25 cellular contexts compared by ENCODE assay signal in genomic region chrX:45300638-45301037, GRCh38.
"Had no signal": no experiment of that assay in that cellular context is flagged by ENCODE, and none has a peak within 500 bp of the region (broad histone marks: within the 10 kb centered on the region; RNA-seq: fewer than 3 reads in every experiment).

No MANE protein-coding gene starts in this region.

- H3K36me3 Mint-ChIP-seq: immature natural killer cell; naive B cell; stimulated activated naive B cell treated with anti-CD40 and anti-IgM and Interleukin-4, amounts not matched to agents 10 μg/mL and 1 μg/mL and 100 μg/mL, for 72 hours had no signal

- H3K4me3 Mint-ChIP-seq: immature natural killer cell; naive B cell; nephron progenitor cell; stimulated activated naive B cell treated with anti-CD40 and anti-IgM and Interleukin-4, amounts not matched to agents 10 μg/mL and 1 μg/mL and 100 μg/mL, for 72 hours; stimulated activated naive CD8-positive, alpha-beta T cell treated with anti-CD3 and anti-CD28 coated beads, Interleukin-15, amount 100 ng/mL, for 72 hours had no signal

- DNase-seq: dermis blood vessel endothelial cell; erythroblast; foreskin keratinocyte; immature natural killer cell; kidney; left cardiac atrium; left ventricle myocardium inferior; mesenchymal stem cell; naive B cell; nephron progenitor cell; psoas muscle; retina; right lobe of liver; spleen; stimulated activated CD4-positive, alpha-beta T cell treated with anti-CD3 and anti-CD28 coated beads, Interleukin-15, amount 100 ng/mL, for 24 hours; stimulated activated CD4-positive, alpha-beta T cell treated with anti-CD3 and anti-CD28 coated beads, Interleukin-1b, Interleukin-23, amount 100 ng/mL, for 48 hours; stimulated activated CD4-positive, alpha-beta T cell treated with anti-CD3 and anti-CD28 coated beads, Interleukin-4, amount 100 ng/mL, for 24 hours; stimulated activated naive B cell treated with anti-CD40 and anti-IgM and Interleukin-4, amounts not matched to agents 10 μg/mL and 1 μg/mL and 100 μg/mL, for 72 hours; stimulated activated naive CD8-positive, alpha-beta T cell treated with anti-CD3 and anti-CD28 coated beads, Interleukin-15, amount 100 ng/mL, for 72 hours; testis; upper lobe of right lung had no signal

- H3K36me3 ChIP-seq: left ventricle myocardium inferior, right lobe of liver, spleen, tibial nerve, upper lobe of right lung, vagina had no signal

- H3K9me3 ChIP-seq: psoas muscle, right lobe of liver, testis, tibial nerve, upper lobe of right lung, vagina had no signal

- FAIRE-seq: endothelial cell of umbilical vein, kidney had no signal

- H3K27ac Mint-ChIP-seq: immature natural killer cell; naive B cell; nephron progenitor cell; stimulated activated naive B cell treated with anti-CD40 and anti-IgM and Interleukin-4, amounts not matched to agents 10 μg/mL and 1 μg/mL and 100 μg/mL, for 72 hours; stimulated activated naive CD8-positive, alpha-beta T cell treated with anti-CD3 and anti-CD28 coated beads, Interleukin-15, amount 100 ng/mL, for 72 hours had no signal

- H3K4me1 Mint-ChIP-seq: immature natural killer cell; naive B cell; stimulated activated naive B cell treated with anti-CD40 and anti-IgM and Interleukin-4, amounts not matched to agents 10 μg/mL and 1 μg/mL and 100 μg/mL, for 72 hours; stimulated activated naive CD8-positive, alpha-beta T cell treated with anti-CD3 and anti-CD28 coated beads, Interleukin-15, amount 100 ng/mL, for 72 hours had no signal

- H3K27me3 ChIP-seq: foreskin keratinocyte, right lobe of liver, spleen, testis, upper lobe of right lung, vagina had no signal

- ATAC-seq: foreskin keratinocyte; left cardiac atrium; psoas muscle; right lobe of liver; stimulated activated naive B cell treated with anti-CD40 and anti-IgM and Interleukin-4, amounts not matched to agents 10 μg/mL and 1 μg/mL and 100 μg/mL, for 72 hours; stimulated activated naive CD8-positive, alpha-beta T cell treated with anti-CD3 and anti-CD28 coated beads, Interleukin-15, amount 100 ng/mL, for 72 hours; upper lobe of right lung had no signal

- H3K4me3 ChIP-seq: left ventricle myocardium inferior, lung, psoas muscle, right lobe of liver, spleen, testis, tibial nerve, upper lobe of right lung, vagina had no signal

- H3K9me3 Mint-ChIP-seq: stimulated activated naive B cell treated with anti-CD40 and anti-IgM and Interleukin-4, amounts not matched to agents 10 μg/mL and 1 μg/mL and 100 μg/mL, for 72 hours; stimulated activated naive CD8-positive, alpha-beta T cell treated with anti-CD3 and anti-CD28 coated beads, Interleukin-15, amount 100 ng/mL, for 72 hours had no signal

- H3K27ac ChIP-seq: foreskin keratinocyte, left ventricle myocardium inferior, psoas muscle, right lobe of liver, spleen, testis, tibial nerve, upper lobe of right lung, vagina had no signal

- H3K27me3 Mint-ChIP-seq: naive B cell; stimulated activated naive B cell treated with anti-CD40 and anti-IgM and Interleukin-4, amounts not matched to agents 10 μg/mL and 1 μg/mL and 100 μg/mL, for 72 hours; stimulated activated naive CD8-positive, alpha-beta T cell treated with anti-CD3 and anti-CD28 coated beads, Interleukin-15, amount 100 ng/mL, for 72 hours had no signal

- H3K4me1 ChIP-seq: foreskin keratinocyte, psoas muscle, right lobe of liver, spleen, testis, tibial nerve, upper lobe of right lung, vagina had no signal
